Comparison of ENCODE assay signal across 8 cellular contexts in the genomic region with DNA sequence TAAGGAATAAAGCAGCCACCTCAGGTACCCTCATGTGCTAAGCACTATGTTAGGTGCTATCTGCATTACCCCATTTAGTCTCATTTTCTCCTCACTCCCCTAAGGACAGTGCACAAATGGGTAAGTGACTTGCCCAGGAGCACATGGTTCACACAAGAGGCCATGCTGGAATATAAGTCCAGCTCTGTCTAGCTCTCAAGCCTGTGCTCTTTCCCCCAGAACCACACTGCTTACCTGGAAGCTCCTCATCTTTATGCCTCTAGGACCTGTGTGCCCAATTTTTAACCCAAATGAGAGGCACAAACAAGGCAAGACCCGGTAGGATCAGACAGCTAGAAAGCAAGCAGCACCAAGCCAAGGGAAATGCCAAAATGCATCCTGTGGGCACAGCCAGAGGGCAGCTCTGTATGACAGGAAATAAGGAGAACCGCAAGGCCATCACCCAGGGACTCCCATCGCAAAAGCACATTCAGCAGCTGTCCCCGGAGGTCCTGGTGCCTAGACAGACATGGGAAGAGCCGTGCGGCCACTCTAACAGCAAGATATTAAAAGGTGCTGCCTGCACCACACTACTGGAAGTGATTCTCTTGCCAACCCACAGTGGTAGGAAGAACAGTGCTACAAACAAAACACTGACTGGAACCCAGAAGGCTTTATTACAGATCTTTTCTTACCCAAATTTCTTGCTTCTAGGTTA.
DNase-seq lines count a peak whose midpoint lies in the region; ATAC-seq, FAIRE-seq and TF ChIP-seq lines count a peak whose summit lies in the region.

No MANE protein-coding gene starts in this region.

- H3K4me1 ChIP-seq in mucosa of descending colon (ENCODE audit: low read depth) = no peaks in the 10 kb centered on the region

- H3K4me1 Mint-ChIP-seq in CD14-positive monocyte = peaks cover 61% of the 10 kb centered on the region
- peaks cover 47% of the 10 kb centered on the region for H3K4me1 Mint-ChIP-seq in activated naive CD4-positive, alpha-beta T cell treated with anti-CD3 and anti-CD28 coated beads, Interleukin-2, amount 50 U/mL, for 24 hours

- DNase-seq in CD14-positive monocyte (ENCODE audit: low spot score) (no peak), M059J (ENCODE audit: low read depth) (peak; percentile 91), mucosa of descending colon (no peak), urothelium cell line (ENCODE audit: low spot score) (no peak), HCEC 1CT (no peak), NCI-H774 (lab: John Stamatoyannopoulos, UW) (no peak)

- no peaks in the 10 kb centered on the region for H3K36me3 ChIP-seq in mucosa of descending colon (ENCODE audit: low read depth)

- peaks cover 47 to 56% of the 10 kb centered on the region in 2 donors for H3K36me3 Mint-ChIP-seq in CD14-positive monocyte
- H3K36me3 Mint-ChIP-seq in activated naive CD4-positive, alpha-beta T cell treated with anti-CD3 and anti-CD28 coated beads, Interleukin-2, amount 50 U/mL, for 24 hours = peaks cover 13% of the 10 kb centered on the region

- H3K4me3 Mint-ChIP-seq in CD14-positive monocyte = no peak overlapping the region
- peak overlapping the region; percentile 33 for H3K4me3 Mint-ChIP-seq in activated naive CD4-positive, alpha-beta T cell treated with anti-CD3 and anti-CD28 coated beads, Interleukin-2, amount 50 U/mL, for 24 hours

- H3K4me3 ChIP-seq in mucosa of descending colon = no peak overlapping the region

- ATAC-seq in mucosa of descending colon = peak; percentile 10
- no peak for ATAC-seq in GM18907 (IDR thresholded peaks at IDR 0.05; ENCODE audit: unreplicated experiment)

- peaks cover 0 to 2% (median 1%) of the 10 kb centered on the region in 3 donors for H3K27me3 Mint-ChIP-seq in CD14-positive monocyte (ENCODE audit: low read depth in 3 of 3)
- no peaks in the 10 kb centered on the region for H3K27me3 Mint-ChIP-seq in activated naive CD4-positive, alpha-beta T cell treated with anti-CD3 and anti-CD28 coated beads, Interleukin-2, amount 50 U/mL, for 24 hours

- TF ChIP-seq CTCF in CD14-positive monocyte (IDR thresholded peaks at IDR 0.05) (no peak), mucosa of descending colon (IDR thresholded peaks at IDR 0.05) (no peak)

- peak overlapping the region; percentile 51 to 92 (median 82) for H3K27ac Mint-ChIP-seq in CD14-positive monocyte
- peak overlapping the region; percentile 57 for H3K27ac Mint-ChIP-seq in activated naive CD4-positive, alpha-beta T cell treated with anti-CD3 and anti-CD28 coated beads, Interleukin-2, amount 50 U/mL, for 24 hours

- no peaks in the 10 kb centered on the region for H3K9me3 Mint-ChIP-seq in CD14-positive monocyte
- H3K9me3 Mint-ChIP-seq in activated naive CD4-positive, alpha-beta T cell treated with anti-CD3 and anti-CD28 coated beads, Interleukin-2, amount 50 U/mL, for 24 hours = no peaks in the 10 kb centered on the region

- no peaks in the 10 kb centered on the region for H3K9me3 ChIP-seq in mucosa of descending colon

- intact Hi-C loops in CD14-positive monocyte (cut with micrococcal nuclease) (loop anchor here (5.0 to 10.0 kb wide), 2 partner anchors 63 to 81 kb away; no protein-coding TSS in a partner anchor), mucosa of descending colon (cut with DNase I, micrococcal nuclease) (no loop called here)

- no peak for FAIRE-seq in urothelium cell line (lab: Jason Lieb, UNC)

Comparison
In these comparisons a context has a peak if more than half of its experiments do, and no peak if none do; other contexts are left out.
1. intact Hi-C loops: an anchor here in CD14-positive monocyte (5.0 to 10.0 kb wide); none called in mucosa of descending colon.